Comparison of ENCODE assay signal across 24 cellular contexts in genomic region chr6:3898270-3898994, GRCh38.
"Had no signal": no experiment of that assay in that cellular context is flagged by ENCODE, and none has a peak within 500 bp of the region (broad histone marks: within the 10 kb centered on the region; RNA-seq: fewer than 3 reads in every experiment).

No MANE protein-coding gene starts in this region.

- H3K4me3 ChIP-seq: hepatocyte, sigmoid colon, smooth muscle cell, suprapubic skin, tibial artery, upper lobe of right lung had no signal

- H3K9me3 ChIP-seq: neutrophil, sigmoid colon, suprapubic skin, tibial artery, upper lobe of right lung had no signal

- H3K27ac ChIP-seq: hepatocyte, neutrophil, sigmoid colon, suprapubic skin, tibial artery, upper lobe of right lung, VCaP had no signal

- ATAC-seq: activated naive CD4-positive, alpha-beta T cell treated with anti-CD3 and anti-CD28 coated beads, Interleukin-2, amount 50 U/mL, for 72 hours; activated T-cell treated with anti-CD3 and anti-CD28 coated beads, Interleukin-2, amount 50 U/mL, for 72 hours; esophagus mucosa; left cardiac atrium; left ventricle myocardium superior; stimulated activated naive B cell treated with anti-CD40 and anti-IgM and Interleukin-4, amounts not matched to agents 10 μg/mL and 1 μg/mL and 100 μg/mL, for 72 hours; upper lobe of right lung had no signal

- H3K27me3 ChIP-seq: hepatocyte, sigmoid colon, suprapubic skin, tibial artery, upper lobe of right lung had no signal

- H2AFZ ChIP-seq: hepatocyte had no signal

- DNase-seq: activated CD4-positive, alpha-beta T cell treated with anti-CD3 and anti-CD28 coated beads for 4 hours; activated CD4-positive, alpha-beta T cell treated with anti-CD3 and anti-CD28 coated beads, Interleukin-2, amount 50 U/mL, for 4 hours; activated naive CD4-positive, alpha-beta T cell; activated T-cell treated with anti-CD3 and anti-CD28 coated beads for 4 hours; activated T-cell treated with anti-CD3 and anti-CD28 coated beads, Interleukin-2, amount 50 U/mL, for 72 hours; endodermal cell; islet precursor cell; left cardiac atrium; left ventricle myocardium superior; mammary epithelial cell; sigmoid colon; stimulated activated CD4-positive, alpha-beta T cell treated with anti-CD3 and anti-CD28 coated beads, Interleukin-15, amount 100 ng/mL, for 24 hours; stimulated activated CD4-positive, alpha-beta T cell treated with anti-CD3 and anti-CD28 coated beads, Interleukin-2, amount 100 ng/mL, for 24 hours; stimulated activated naive B cell treated with anti-CD40 and anti-IgM and Interleukin-4, amounts not matched to agents 10 μg/mL and 1 μg/mL and 100 μg/mL, for 72 hours; T-helper 9 cell; tibial artery; upper lobe of right lung had no signal

- H3K4me2 ChIP-seq: hepatocyte, smooth muscle cell had no signal

- H3K4me1 ChIP-seq: upper lobe of right lung had no signal

- H3K36me3 ChIP-seq: neutrophil, sigmoid colon, suprapubic skin, tibial artery, upper lobe of right lung had no signal

- H3K79me2 ChIP-seq: hepatocyte had no signal
